In genomic region chr7:150370612-150371071, GRCh38 we compare ENCODE assay signal across 1 cellular context.
TF ChIP-seq lines count a peak whose summit lies in the region.

No MANE protein-coding gene starts in this region.

TF ChIP-seq in endothelial cell of umbilical vein, 7 proteins besides CTCF, POLR2A, EP300 and RAD21 (continued from another document):
- TF ChIP-seq MAX (IDR thresholded peaks at IDR 0.05; ENCODE audit: insufficient read depth, insufficient read length) (no peak), EZH2 (IDR thresholded peaks at IDR 0.05; ENCODE audit: borderline replicate concordance, low read depth, low read length, severe bottlenecking) (no peak), GATA2 (IDR thresholded peaks at IDR 0.05; ENCODE audit: insufficient read depth, insufficient read length, low read depth, low read length) (no peak), POLR2AphosphoS5 (IDR thresholded peaks at IDR 0.05; ENCODE audit: insufficient read depth, low read depth, low read length) (no peak)
TF ChIP-seq in endothelial cell of umbilical vein: peak in this region for 0.
